ENCODE assay signal across 23 cellular contexts in genomic region chr5:176664479-176664878, GRCh38. TPM values are rescaled to one million over a fixed set of nuclear protein-coding genes. Genes with fewer than 3 reads are reported as not detected.
"Had no signal": no experiment of that assay in that cellular context is flagged by ENCODE, and none has a peak within 500 bp of the region (broad histone marks: within the 10 kb centered on the region; RNA-seq: fewer than 3 reads in every experiment).

No MANE protein-coding gene starts in this region.

- ATAC-seq: activated CD8-positive, alpha-beta memory T cell treated with anti-CD3 and anti-CD28 coated beads, Interleukin-2, amount 10 ng/mL, durations not matched to agents 7 days and 5 days; SK-N-SH treated with all-trans-retinoic acid at 6 μM for 48 hours had no signal

- H3K36me3 ChIP-seq: Peyer's patch, SJSA1 had no signal

- H3K9me3 Mint-ChIP-seq: activated CD4-positive, alpha-beta T cell treated with anti-CD3 and anti-CD28 coated beads, Interleukin-2, amount 10 ng/mL, durations not matched to agents 24 days and 14 days; activated naive CD4-positive, alpha-beta T cell treated with anti-CD3 and anti-CD28 coated beads, Interleukin-2, amount 50 U/mL, for 24 hours; activated T-cell treated with anti-CD3 and anti-CD28 coated beads, Interleukin-2, amount 50 U/mL, for 24 hours; activated T-helper 1 cell treated with anti-CD3 and anti-CD28 coated beads, Interleukin-12 subunit alpha, Interleukin-12 subunit beta, Interleukin-2, Interleukin-4 antibody, amounts not matched to agents 30 ng/mL and 10 ng/mL and 1 ng/mL, durations not matched to agents 14 hours and 24 hours and 36 hours; central memory CD8-positive, alpha-beta T cell had no signal

- H3K4me3 ChIP-seq: Peyer's patch, SJSA1 had no signal

- H3K4me3 Mint-ChIP-seq: activated CD4-positive, alpha-beta T cell treated with anti-CD3 and anti-CD28 coated beads, Interleukin-2, amount 10 ng/mL, durations not matched to agents 24 days and 14 days; activated CD8-positive, alpha-beta memory T cell treated with anti-CD3 and anti-CD28 coated beads, Interleukin-2, amount 10 ng/mL, durations not matched to agents 7 days and 5 days; activated naive CD4-positive, alpha-beta T cell treated with anti-CD3 and anti-CD28 coated beads, Interleukin-2, amount 50 U/mL, for 24 hours; activated T-cell treated with anti-CD3 and anti-CD28 coated beads, Interleukin-2, amount 50 U/mL, for 24 hours; activated T-helper 1 cell treated with anti-CD3 and anti-CD28 coated beads, Interleukin-12 subunit alpha, Interleukin-12 subunit beta, Interleukin-2, Interleukin-4 antibody, amounts not matched to agents 30 ng/mL and 10 ng/mL and 1 ng/mL, durations not matched to agents 14 hours and 24 hours and 36 hours; central memory CD8-positive, alpha-beta T cell had no signal

- H3K27ac Mint-ChIP-seq: activated CD4-positive, alpha-beta T cell treated with anti-CD3 and anti-CD28 coated beads, Interleukin-2, amount 10 ng/mL, durations not matched to agents 24 days and 14 days; activated CD8-positive, alpha-beta memory T cell treated with anti-CD3 and anti-CD28 coated beads, Interleukin-2, amount 10 ng/mL, durations not matched to agents 7 days and 5 days; activated naive CD4-positive, alpha-beta T cell treated with anti-CD3 and anti-CD28 coated beads, Interleukin-2, amount 50 U/mL, for 24 hours; activated T-cell treated with anti-CD3 and anti-CD28 coated beads, Interleukin-2, amount 50 U/mL, for 24 hours; activated T-helper 1 cell treated with anti-CD3 and anti-CD28 coated beads, Interleukin-12 subunit alpha, Interleukin-12 subunit beta, Interleukin-2, Interleukin-4 antibody, amounts not matched to agents 30 ng/mL and 10 ng/mL and 1 ng/mL, durations not matched to agents 14 hours and 24 hours and 36 hours had no signal

- H3K9me3 ChIP-seq: Peyer's patch, SJSA1 had no signal

- DNase-seq: activated CD4-positive, alpha-beta T cell treated with anti-CD3 and anti-CD28 coated beads, Interleukin-2, amount 10 ng/mL, durations not matched to agents 24 days and 14 days; activated CD4-positive, alpha-beta T cell treated with anti-CD3 and anti-CD28 coated beads, Interleukin-2, amount 50 U/mL, for 48 hours; activated CD4-positive, CD25-positive, alpha-beta regulatory T cell treated with anti-CD3 and anti-CD28 coated beads, Interleukin-2, amount 50 U/mL, for 72 hours; activated CD8-positive, alpha-beta memory T cell treated with anti-CD3 and anti-CD28 coated beads, Interleukin-2, amount 10 ng/mL, durations not matched to agents 7 days and 5 days; activated effector memory CD4-positive, alpha-beta T cell treated with Interleukin-2 at 50 U/mL for 16 hours; activated naive CD4-positive, alpha-beta T cell; activated T-cell treated with anti-CD3 and anti-CD28 coated beads, Interleukin-2, amount 50 U/mL, for 24 hours; MM.1S; NCI-H1105; NCI-H1436; NCI-H1694 treated with DMSO at 0.1 percent for 48 hours; NCI-H2029 treated with DMSO at 0.1 percent for 48 hours; NCI-H510A treated with DMSO at 0.1 percent for 48 hours; Peyer's patch; SHP77; SW 1271 had no signal

- H3K27me3 ChIP-seq: Peyer's patch had no signal

- H3K27ac ChIP-seq: Peyer's patch, SJSA1 had no signal

- H3K36me3 Mint-ChIP-seq: activated CD8-positive, alpha-beta memory T cell treated with anti-CD3 and anti-CD28 coated beads, Interleukin-2, amount 10 ng/mL, durations not matched to agents 7 days and 5 days; activated naive CD4-positive, alpha-beta T cell treated with anti-CD3 and anti-CD28 coated beads, Interleukin-2, amount 50 U/mL, for 24 hours had no signal

- H3K4me1 ChIP-seq: SJSA1 had no signal

RNA-seq across cellular contexts. Expression of gene EIF4E1B, which starts 34.0 kb away (rescaled TPM):
- total RNA-seq: activated CD4-positive, alpha-beta T cell treated with anti-CD3 and anti-CD28 coated beads, Interleukin-2, amount 10 ng/mL, durations not matched to agents 24 days and 14 days; activated CD8-positive, alpha-beta memory T cell treated with anti-CD3 and anti-CD28 coated beads, Interleukin-2, amount 10 ng/mL, durations not matched to agents 7 days and 5 days; activated T-helper 1 cell treated with anti-CD3 and anti-CD28 coated beads, Interleukin-12 subunit alpha, Interleukin-12 subunit beta, Interleukin-2, Interleukin-4 antibody, amounts not matched to agents 30 ng/mL and 10 ng/mL and 1 ng/mL, durations not matched to agents 14 hours and 24 hours and 36 hours; aorta; Peyer's patch; SJSA1; T-helper 1 cell treated with Interleukin-12 subunit alpha and Interleukin-12 subunit beta and Interleukin-4 antibody, amounts not matched to agents 30 ng/mL and 1 ng/mL, for 36 hours had no signal
- polyA plus RNA-seq: aorta had no signal

RNA-seq across cellular contexts. Expression of gene SNCB, which starts 34.1 kb away (rescaled TPM):
- total RNA-seq: activated CD4-positive, alpha-beta T cell treated with anti-CD3 and anti-CD28 coated beads, Interleukin-2, amount 10 ng/mL, durations not matched to agents 24 days and 14 days; activated CD8-positive, alpha-beta memory T cell treated with anti-CD3 and anti-CD28 coated beads, Interleukin-2, amount 10 ng/mL, durations not matched to agents 7 days and 5 days; activated T-helper 1 cell treated with anti-CD3 and anti-CD28 coated beads, Interleukin-12 subunit alpha, Interleukin-12 subunit beta, Interleukin-2, Interleukin-4 antibody, amounts not matched to agents 30 ng/mL and 10 ng/mL and 1 ng/mL, durations not matched to agents 14 hours and 24 hours and 36 hours; aorta; Peyer's patch; SJSA1; T-helper 1 cell treated with Interleukin-12 subunit alpha and Interleukin-12 subunit beta and Interleukin-4 antibody, amounts not matched to agents 30 ng/mL and 1 ng/mL, for 36 hours had no signal
- polyA plus RNA-seq: aorta had no signal
